12 cellular contexts compared by ENCODE assay signal in genomic region chr11:127919206-127920000, GRCh38.
DNase-seq lines count a peak whose midpoint lies in the region; TF ChIP-seq lines count a peak whose summit lies in the region.
"Had no signal": no experiment of that assay in that cellular context is flagged by ENCODE, and none has a peak within 500 bp of the region (broad histone marks: within the 10 kb centered on the region; RNA-seq: fewer than 3 reads in every experiment).

No MANE protein-coding gene starts in this region.

- H4K20me1 ChIP-seq in hepatocyte (ENCODE audit: insufficient read depth, poor library complexity, severe bottlenecking), result no peaks in the 10 kb centered on the region

- in situ Hi-C loops in Caki2 (cut with HindIII; ENCODE audit: low pct_unique_long_range_greater_than_20kb, low sequenced_read_pairs) (no loop called here), ACHN (cut with HindIII; ENCODE audit: low pct_ligation_motif_present, low pct_unique_long_range_greater_than_20kb, low sequenced_read_pairs) (no loop called here)

- H3K4me2 ChIP-seq in hepatocyte, result no peak overlapping the region

- no peak overlapping the region for H3K4me3 ChIP-seq in fibroblast of pulmonary artery (replicated peaks; ENCODE audit: low read depth, low read length)
- H3K4me3 ChIP-seq in hepatocyte, result no peak overlapping the region
- H3K4me3 ChIP-seq: SJSA1, vagina had no signal

- TF ChIP-seq CTCF in fibroblast of pulmonary artery (IDR thresholded peaks at IDR 0.05; ENCODE audit: low read length, missing control alignments), result no peak
- TF ChIP-seq CTCF in hepatocyte (IDR thresholded peaks at IDR 0.05; ENCODE audit: poor library complexity), result no peak

- no peak overlapping the region for H2AFZ ChIP-seq in hepatocyte

- no peak overlapping the region for H3K27ac ChIP-seq in hepatocyte
- H3K27ac ChIP-seq: SJSA1, vagina had no signal

- no peaks in the 10 kb centered on the region for H3K79me2 ChIP-seq in hepatocyte

- H3K9me2 ChIP-seq in hepatocyte (replicated peaks; ENCODE audit: insufficient read depth), result no peaks in the 10 kb centered on the region

- H3K36me3 ChIP-seq in hepatocyte (replicated peaks; ENCODE audit: insufficient read depth, low read depth), result no peaks in the 10 kb centered on the region
- H3K36me3 ChIP-seq: SJSA1, vagina had no signal

- DNase-seq in A172 (ENCODE audit: low spot score) (peak; percentile 86), Caki2 (ENCODE audit: low read depth) (peak; percentile 3), SIG-M5 (lab: John Stamatoyannopoulos, UW) (peak; percentile 30), fibroblast of pulmonary artery (ENCODE audit: low read depth) (peak; percentile 73), DMS114 treated with DMSO at 0.1 percent for 48 hours (lab: John Stamatoyannopoulos, UW; ENCODE audit: unreplicated experiment) (no peak), ACHN (no peak), NCI-H748 treated with DMSO at 0.1 percent for 48 hours (lab: John Stamatoyannopoulos, UW) (no peak), hepatocyte (ENCODE audit: low spot score) (no peak)
- DNase-seq: activated CD4-positive, alpha-beta T cell treated with anti-CD3 and anti-CD28 coated beads for 4 hours; naive thymus-derived CD8-positive, alpha-beta T cell had no signal

- 80% methylated on average over 2 of the region's 2 CpGs for WGBS in hepatocyte (ENCODE audit: low lambda C conversion rate, missing lambda C conversion rate)

- no peaks in the 10 kb centered on the region for H3K27me3 ChIP-seq in hepatocyte
- H3K27me3 ChIP-seq: SJSA1, vagina had no signal

- H3K4me1 ChIP-seq in hepatocyte (ENCODE audit: insufficient read depth), result no peaks in the 10 kb centered on the region
- H3K4me1 ChIP-seq: SJSA1, vagina had no signal

- H3K9me3 ChIP-seq in hepatocyte (ENCODE audit: low read depth), result no peaks in the 10 kb centered on the region
- H3K9me3 ChIP-seq: SJSA1, vagina had no signal

Comparison
In these comparisons a context has a peak if more than half of its experiments do, and no peak if none do; other contexts are left out.
1. DNase-seq: peak in A172 (single experiment), Caki2 (single experiment), SIG-M5 (single experiment) and fibroblast of pulmonary artery (single experiment); none in DMS114 treated with DMSO at 0.1 percent for 48 hours (single experiment), ACHN (single experiment), NCI-H748 treated with DMSO at 0.1 percent for 48 hours (single experiment) and hepatocyte (single experiment).